Comparison of ENCODE assay signal across 26 cellular contexts in genomic region chr16:61306204-61306603, GRCh38.
"Had no signal": no experiment of that assay in that cellular context is flagged by ENCODE, and none has a peak within 500 bp of the region (broad histone marks: within the 10 kb centered on the region; RNA-seq: fewer than 3 reads in every experiment).

No MANE protein-coding gene starts in this region.

- ATAC-seq: stimulated activated effector memory CD8-positive, alpha-beta T cell treated with anti-CD3 and anti-CD28 coated beads, Interleukin-12 subunit alpha, Interleukin-12 subunit beta, amount 100 ng/mL, for 72 hours; stimulated activated memory B cell treated with anti-CD40 and anti-IgM and Interleukin-4, amounts not matched to agents 10 μg/mL and 1 μg/mL and 100 μg/mL, for 72 hours; stimulated activated naive B cell treated with anti-CD40 and anti-IgM and Interleukin-4, amounts not matched to agents 10 μg/mL and 1 μg/mL and 100 μg/mL, for 72 hours; stimulated activated naive CD8-positive, alpha-beta T cell treated with anti-CD3 and anti-CD28 coated beads, Interleukin-15, amount 100 ng/mL, for 72 hours; stimulated activated naive CD8-positive, alpha-beta T cell treated with anti-CD3 and anti-CD28 coated beads, Interleukin-15, Interleukin-2, amounts not matched to agents 100 U/mL and 50 U/mL, for 24 hours; upper lobe of right lung had no signal

- H3K9me3 ChIP-seq: suprapubic skin, testis, thoracic aorta, thyroid gland, tibial artery, tibial nerve, transverse colon, upper lobe of left lung, upper lobe of right lung, uterus, vagina had no signal

- H3K4me3 ChIP-seq: stomach, suprapubic skin, testis, thoracic aorta, thyroid gland, tibial artery, tibial nerve, transverse colon, upper lobe of left lung, upper lobe of right lung, uterus, vagina had no signal

- DNase-seq: stimulated activated CD4-positive, alpha-beta T cell treated with anti-CD3 and anti-CD28 coated beads, Interleukin-2, amount 100 ng/mL, for 48 hours; stimulated activated CD4-positive, alpha-beta T cell treated with anti-CD3 and anti-CD28 coated beads, Interleukin-4, amount 100 ng/mL, for 1 hour; stimulated activated CD4-positive, alpha-beta T cell treated with anti-CD3 and anti-CD28 coated beads, Interleukin-4, amount 100 ng/mL, for 24 hours; stimulated activated CD4-positive, alpha-beta T cell treated with anti-CD3 and anti-CD28 coated beads, Interleukin-4, amount 100 ng/mL, for 4 hours; stimulated activated CD8-positive, alpha-beta memory T cell treated with anti-CD3 and anti-CD28 coated beads, Interleukin-4, amount 100 ng/mL, for 48 hours; stimulated activated naive B cell treated with anti-CD40 and anti-IgM and Interleukin-4, amounts not matched to agents 10 μg/mL and 1 μg/mL and 100 μg/mL, for 72 hours; stimulated activated naive CD4-positive, alpha-beta T cell; stimulated activated naive CD4-positive, alpha-beta T cell treated with Interleukin-2 at 50 U/mL for 16 hours; stimulated activated naive CD8-positive, alpha-beta T cell treated with anti-CD3 and anti-CD28 coated beads, Interleukin-15, amount 100 ng/mL, for 72 hours; stimulated activated naive CD8-positive, alpha-beta T cell treated with anti-CD3 and anti-CD28 coated beads, Interleukin-15, Interleukin-2, amounts not matched to agents 100 U/mL and 50 U/mL, for 24 hours; stomach; substantia nigra; testis; thyroid gland; tibial artery; transverse colon; trophoblast cell; upper lobe of left lung; upper lobe of right lung; uterus had no signal

- H3K36me3 ChIP-seq: stomach, suprapubic skin, thoracic aorta, thyroid gland, tibial artery, tibial nerve, transverse colon, upper lobe of left lung, upper lobe of right lung, uterus, vagina had no signal

- H3K27ac ChIP-seq: stomach, suprapubic skin, testis, thoracic aorta, thyroid gland, tibial artery, tibial nerve, transverse colon, upper lobe of left lung, upper lobe of right lung, uterus, vagina had no signal

- H3K4me1 ChIP-seq: stomach, suprapubic skin, testis, thyroid gland, tibial artery, tibial nerve, transverse colon, upper lobe of left lung, upper lobe of right lung, uterus, vagina had no signal

- H3K27me3 ChIP-seq: stomach, suprapubic skin, testis, thyroid gland, tibial artery, tibial nerve, transverse colon, upper lobe of left lung, upper lobe of right lung, uterus, vagina had no signal
